Comparison of ENCODE assay signal across 30 cellular contexts in genomic region chr17:7459961-7460545, GRCh38. TPM values are rescaled to one million over a fixed set of nuclear protein-coding genes. Genes with fewer than 3 reads are reported as not detected.
DNase-seq lines count a peak whose midpoint lies in the region; ATAC-seq and TF ChIP-seq lines count a peak whose summit lies in the region.
"Had no signal": no experiment of that assay in that cellular context is flagged by ENCODE, and none has a peak within 500 bp of the region (broad histone marks: within the 10 kb centered on the region; RNA-seq: fewer than 3 reads in every experiment).

No MANE protein-coding gene starts in this region.

- H3K4me3 Mint-ChIP-seq in natural killer cell (no peak overlapping the region), nephron (peak overlapping the region; percentile 19 to 38 (median 34))
- H3K4me3 Mint-ChIP-seq in natural killer cell treated with Interleukin-12 subunit alpha and Interleukin-12 subunit beta and Interleukin-15 and Interleukin-18, amount 100 ng/mL, for 72 hours, result no peak overlapping the region
- no peak overlapping the region for H3K4me3 Mint-ChIP-seq in activated T-helper 17 cell treated with anti-CD3 and anti-CD28 coated beads, Interleukin-2, amount 50 U/mL, for 72 hours
- H3K4me3 Mint-ChIP-seq: activated T-cell treated with anti-CD3 and anti-CD28 coated beads, Interleukin-2, amount 50 U/mL, for 72 hours; central memory CD8-positive, alpha-beta T cell; HFFc6; T-cell had no signal

- ATAC-seq in natural killer cell (no peak), HG03095 (IDR thresholded peaks at IDR 0.05; ENCODE audit: unreplicated experiment) (no peak)
- ATAC-seq in natural killer cell treated with Interleukin-12 subunit alpha and Interleukin-12 subunit beta and Interleukin-15 and Interleukin-18, amount 100 ng/mL, for 72 hours, result no peak
- ATAC-seq in activated T-helper 17 cell treated with anti-CD3 and anti-CD28 coated beads, Interleukin-2, amount 50 U/mL, for 72 hours (replicated peaks), result no peak
- ATAC-seq: activated T-cell treated with anti-CD3 and anti-CD28 coated beads, Interleukin-2, amount 50 U/mL, for 72 hours; left lung; stimulated activated naive CD8-positive, alpha-beta T cell treated with anti-CD3 and anti-CD28 coated beads, Interleukin-15, Interleukin-2, amounts not matched to agents 100 U/mL and 50 U/mL, for 24 hours; T-cell had no signal

- intact Hi-C loops in natural killer cell (cut with micrococcal nuclease), result no loop called here

- no peaks in the 10 kb centered on the region for H3K27me3 Mint-ChIP-seq in natural killer cell (ENCODE audit: low read depth in 2 of 2)
- H3K27me3 Mint-ChIP-seq in natural killer cell treated with Interleukin-12 subunit alpha and Interleukin-12 subunit beta and Interleukin-15 and Interleukin-18, amount 100 ng/mL, for 72 hours, result no peaks in the 10 kb centered on the region
- no peaks in the 10 kb centered on the region for H3K27me3 Mint-ChIP-seq in activated T-helper 17 cell treated with anti-CD3 and anti-CD28 coated beads, Interleukin-2, amount 50 U/mL, for 72 hours
- peaks cover 5% of the 10 kb centered on the region for H3K27me3 Mint-ChIP-seq in nephron (ENCODE audit: low read depth)
- H3K27me3 Mint-ChIP-seq: central memory CD8-positive, alpha-beta T cell; T-cell had no signal

- peak overlapping the region; percentile 38 to 57 for H3K27ac Mint-ChIP-seq in natural killer cell
- H3K27ac Mint-ChIP-seq in natural killer cell treated with Interleukin-12 subunit alpha and Interleukin-12 subunit beta and Interleukin-15 and Interleukin-18, amount 100 ng/mL, for 72 hours, result peak overlapping the region in 1 of 2 donors; percentile 1
- H3K27ac Mint-ChIP-seq in activated T-helper 17 cell treated with anti-CD3 and anti-CD28 coated beads, Interleukin-2, amount 50 U/mL, for 72 hours, result peak overlapping the region; percentile 17
- H3K27ac Mint-ChIP-seq in nephron, result peak overlapping the region in 1 of 3 experiments; percentile 29
- H3K27ac Mint-ChIP-seq: activated T-cell treated with anti-CD3 and anti-CD28 coated beads, Interleukin-2, amount 50 U/mL, for 72 hours; HFFc6 had no signal

- no peak for TF ChIP-seq CTCF in natural killer cell (IDR thresholded peaks at IDR 0.05)
- TF ChIP-seq CTCF in nephron (IDR thresholded peaks at IDR 0.05; ENCODE audit: unreplicated experiment in 3 of 3), result no peak

- DNase-seq in natural killer cell (no peak), DMS 273 treated with DMSO at 0.1 percent for 48 hours (lab: John Stamatoyannopoulos, UW) (no peak), AG20443 (ENCODE audit: low spot score) (no peak)
- no peak for DNase-seq in natural killer cell treated with Interleukin-12 subunit alpha and Interleukin-12 subunit beta and Interleukin-15 and Interleukin-18, amount 100 ng/mL, for 72 hours (ENCODE audit: low spot score)
- DNase-seq in NK-92 treated with Interleukin-12 subunit alpha and Interleukin-12 subunit beta, amount 100 ng/mL, for 24 hours (lab: John Stamatoyannopoulos, UW), result no peak
- DNase-seq: activated CD4-positive, alpha-beta T cell treated with anti-CD3 and anti-CD28 coated beads for 4 hours; activated naive CD4-positive, alpha-beta T cell treated with anti-CD3 and anti-CD28 coated beads, Interleukin-2, amount 50 U/mL, for 16 hours; activated T-cell treated with anti-CD3 and anti-CD28 coated beads, Interleukin-2, amount 50 U/mL, for 72 hours; aorta; foreskin melanocyte; HFFc6; hippocampal formation; Kasumi-1; left lung; midbrain; NCI-H1092 treated with DMSO at 0.1 percent for 48 hours; NCI-H2029 treated with DMSO at 0.1 percent for 48 hours; NCI-H345; NCI-H774; SIG-M5; stimulated activated CD4-positive, alpha-beta T cell treated with anti-CD3 and anti-CD28 coated beads, Interleukin-4, amount 100 ng/mL, for 1 hour; stimulated activated naive CD8-positive, alpha-beta T cell treated with anti-CD3 and anti-CD28 coated beads, Interleukin-15, Interleukin-2, amounts not matched to agents 100 U/mL and 50 U/mL, for 24 hours; T-cell; trophoblast cell had no signal

- no peaks in the 10 kb centered on the region for H3K9me3 Mint-ChIP-seq in natural killer cell
- no peaks in the 10 kb centered on the region for H3K9me3 Mint-ChIP-seq in natural killer cell treated with Interleukin-12 subunit alpha and Interleukin-12 subunit beta and Interleukin-15 and Interleukin-18, amount 100 ng/mL, for 72 hours
- no peaks in the 10 kb centered on the region for H3K9me3 Mint-ChIP-seq in activated T-helper 17 cell treated with anti-CD3 and anti-CD28 coated beads, Interleukin-2, amount 50 U/mL, for 72 hours
- H3K9me3 Mint-ChIP-seq in nephron, result no peaks in the 10 kb centered on the region
- H3K9me3 Mint-ChIP-seq: activated T-cell treated with anti-CD3 and anti-CD28 coated beads, Interleukin-2, amount 50 U/mL, for 72 hours; central memory CD8-positive, alpha-beta T cell; HFFc6; T-cell had no signal

- peaks cover 10 to 19% of the 10 kb centered on the region in 2 donors for H3K4me1 Mint-ChIP-seq in natural killer cell
- peaks cover 9 to 26% of the 10 kb centered on the region in 2 donors for H3K4me1 Mint-ChIP-seq in natural killer cell treated with Interleukin-12 subunit alpha and Interleukin-12 subunit beta and Interleukin-15 and Interleukin-18, amount 100 ng/mL, for 72 hours (ENCODE audit: low read depth in 2 of 2)
- H3K4me1 Mint-ChIP-seq in activated T-helper 17 cell treated with anti-CD3 and anti-CD28 coated beads, Interleukin-2, amount 50 U/mL, for 72 hours, result peaks cover 4% of the 10 kb centered on the region
- H3K4me1 Mint-ChIP-seq in nephron, result peaks cover 11% of the 10 kb centered on the region

- H3K36me3 Mint-ChIP-seq in natural killer cell (no peaks in the 10 kb centered on the region), nephron (ENCODE audit: low read depth) (peaks cover 28% of the 10 kb centered on the region)
- no peaks in the 10 kb centered on the region for H3K36me3 Mint-ChIP-seq in natural killer cell treated with Interleukin-12 subunit alpha and Interleukin-12 subunit beta and Interleukin-15 and Interleukin-18, amount 100 ng/mL, for 72 hours
- H3K36me3 Mint-ChIP-seq in activated T-helper 17 cell treated with anti-CD3 and anti-CD28 coated beads, Interleukin-2, amount 50 U/mL, for 72 hours (ENCODE audit: low read depth), result peaks cover 34% of the 10 kb centered on the region

RNA-seq across cellular contexts. Expression of gene CHRNB1, which starts 15.2 kb away (rescaled TPM):
- 10 to 100 TPM in 2 of 3 donors, 1 to 10 TPM in 1; 9.8 to 10.4 (median 10.2) TPM for total RNA-seq in natural killer cell
- total RNA-seq in natural killer cell treated with Interleukin-12 subunit alpha and Interleukin-12 subunit beta and Interleukin-15 and Interleukin-18, amount 100 ng/mL, for 72 hours, result 10 to 100 TPM; 10.4 to 13.7 TPM
- 10 to 100 TPM; 10.9 to 13.0 TPM for total RNA-seq in activated T-helper 17 cell treated with anti-CD3 and anti-CD28 coated beads, Interleukin-2, amount 50 U/mL, for 72 hours

RNA-seq across cellular contexts. Expression of gene ZBTB4, which starts 19.4 kb away (rescaled TPM):
- 10 to 100 TPM; 64.0 to 72.5 (median 68.4) TPM for total RNA-seq in natural killer cell
- 10 to 100 TPM; 19.7 to 26.1 TPM for total RNA-seq in natural killer cell treated with Interleukin-12 subunit alpha and Interleukin-12 subunit beta and Interleukin-15 and Interleukin-18, amount 100 ng/mL, for 72 hours
- 10 to 100 TPM; 18.9 to 27.5 TPM for total RNA-seq in activated T-helper 17 cell treated with anti-CD3 and anti-CD28 coated beads, Interleukin-2, amount 50 U/mL, for 72 hours

RNA-seq across cellular contexts. Expression of gene FGF11, which starts 20.7 kb away (rescaled TPM):
- 1 to 10 TPM; 1.2 to 4.2 (median 1.9) TPM for total RNA-seq in natural killer cell
- 1 to 10 TPM; 1.9 to 4.5 TPM for total RNA-seq in natural killer cell treated with Interleukin-12 subunit alpha and Interleukin-12 subunit beta and Interleukin-15 and Interleukin-18, amount 100 ng/mL, for 72 hours
- 10 to 100 TPM in 1 of 2 donors, 1 to 10 TPM in 1; 4.4 to 16.9 TPM for total RNA-seq in activated T-helper 17 cell treated with anti-CD3 and anti-CD28 coated beads, Interleukin-2, amount 50 U/mL, for 72 hours

RNA-seq across cellular contexts. Expression of gene SLC35G6, which starts 21.2 kb away (rescaled TPM):
- not detected for total RNA-seq in natural killer cell
- not detected for total RNA-seq in natural killer cell treated with Interleukin-12 subunit alpha and Interleukin-12 subunit beta and Interleukin-15 and Interleukin-18, amount 100 ng/mL, for 72 hours
- total RNA-seq in activated T-helper 17 cell treated with anti-CD3 and anti-CD28 coated beads, Interleukin-2, amount 50 U/mL, for 72 hours, result not detected
- total RNA-seq: aorta, epithelial cell of proximal tubule, HFFc6, left lung, pulmonary artery endothelial cell, T-cell had no signal

RNA-seq across cellular contexts. Expression of gene POLR2A, which starts 24.1 kb away (rescaled TPM):
- total RNA-seq in natural killer cell, result 100 to 1,000 TPM; 515 to 879 (median 524) TPM
- total RNA-seq in natural killer cell treated with Interleukin-12 subunit alpha and Interleukin-12 subunit beta and Interleukin-15 and Interleukin-18, amount 100 ng/mL, for 72 hours, result 100 to 1,000 TPM; 212 to 283 TPM
- 100 to 1,000 TPM; 256 to 308 TPM for total RNA-seq in activated T-helper 17 cell treated with anti-CD3 and anti-CD28 coated beads, Interleukin-2, amount 50 U/mL, for 72 hours

Comparison
In these comparisons a context has a peak if more than half of its experiments do, and no peak if none do; other contexts are left out.
1. H3K4me3 Mint-ChIP-seq: peak in nephron (3 of 3); none in natural killer cell (single experiment), natural killer cell treated with Interleukin-12 subunit alpha and Interleukin-12 subunit beta and Interleukin-15 and Interleukin-18, amount 100 ng/mL, for 72 hours (single experiment) and activated T-helper 17 cell treated with anti-CD3 and anti-CD28 coated beads, Interleukin-2, amount 50 U/mL, for 72 hours (single experiment).